ENCODE assay signal across 10 cellular contexts in genomic region chr16:54937673-54938350, GRCh38. TPM values are rescaled to one million over a fixed set of nuclear protein-coding genes. Genes with fewer than 3 reads are reported as not detected.
DNase-seq lines count a peak whose midpoint lies in the region; ATAC-seq, FAIRE-seq and TF ChIP-seq lines count a peak whose summit lies in the region.
"Had no signal": no experiment of that assay in that cellular context is flagged by ENCODE, and none has a peak within 500 bp of the region (broad histone marks: within the 10 kb centered on the region; RNA-seq: fewer than 3 reads in every experiment).

No MANE protein-coding gene starts in this region.

- H3K27ac Mint-ChIP-seq in HFFc6 (no peak overlapping the region; the same call in 1 of the 2 replicates), nephron (no peak overlapping the region)
- no peak overlapping the region for H3K27ac Mint-ChIP-seq in activated CD8-positive, alpha-beta memory T cell treated with anti-CD3 and anti-CD28 coated beads, Interleukin-2, amount 10 ng/mL, durations not matched to agents 7 days and 5 days

- CTCF ChIA-PET in activated CD8-positive, alpha-beta memory T cell treated with anti-CD3 and anti-CD28 coated beads, Interleukin-2, amount 10 ng/mL, durations not matched to agents 7 days and 5 days (lab: Charles Lee): no interaction called here
- CTCF ChIA-PET in RWPE1 (lab: Yijun Ruan, JAX): interaction anchor here (0.7 to 1.4 kb wide), 4 partner anchors 12 to 433 kb away, joined by 3 to 5 read pairs (median 4); no protein-coding TSS in a partner anchor

- H3K27me3 Mint-ChIP-seq in HFFc6 (ENCODE audit: insufficient read depth): peaks cover 2% of the 10 kb centered on the region; the same call in 1 of the 2 replicates
- H3K27me3 Mint-ChIP-seq in nephron (ENCODE audit: low read depth): peaks cover 99% of the 10 kb centered on the region
- peaks cover 77% of the 10 kb centered on the region for H3K27me3 Mint-ChIP-seq in activated CD8-positive, alpha-beta memory T cell treated with anti-CD3 and anti-CD28 coated beads, Interleukin-2, amount 10 ng/mL, durations not matched to agents 7 days and 5 days

- H3K9me3 Mint-ChIP-seq in HFFc6 (no peaks in the 10 kb centered on the region), nephron (no peaks in the 10 kb centered on the region)
- no peaks in the 10 kb centered on the region for H3K9me3 Mint-ChIP-seq in activated CD8-positive, alpha-beta memory T cell treated with anti-CD3 and anti-CD28 coated beads, Interleukin-2, amount 10 ng/mL, durations not matched to agents 7 days and 5 days (ENCODE audit: low read depth)

- no peak for FAIRE-seq in HTR-8/SVneo (lab: Jason Lieb, UNC)

- POLR2A ChIA-PET in RWPE1 (lab: Yijun Ruan, JAX; ENCODE audit: low non-redundant PET): no interaction called here

- H3K36me3 ChIP-seq in ectodermal cell (ENCODE audit: control insufficient read depth, insufficient read depth, low read length): no peaks in the 10 kb centered on the region
- H3K36me3 ChIP-seq: uterus had no signal

- peaks cover 15% of the 10 kb centered on the region for H3K36me3 Mint-ChIP-seq in HFFc6 (ENCODE audit: low read depth)
- peaks cover 14% of the 10 kb centered on the region for H3K36me3 Mint-ChIP-seq in nephron (ENCODE audit: low read depth)
- peaks cover 2% of the 10 kb centered on the region for H3K36me3 Mint-ChIP-seq in activated CD8-positive, alpha-beta memory T cell treated with anti-CD3 and anti-CD28 coated beads, Interleukin-2, amount 10 ng/mL, durations not matched to agents 7 days and 5 days

- peaks cover 98% of the 10 kb centered on the region for H3K27me3 ChIP-seq in ectodermal cell (ENCODE audit: control insufficient read depth, insufficient read depth, low read length, poor library complexity, severe bottlenecking)

- ATAC-seq in activated CD8-positive, alpha-beta memory T cell treated with anti-CD3 and anti-CD28 coated beads, Interleukin-2, amount 10 ng/mL, durations not matched to agents 7 days and 5 days: no peak

- no peak overlapping the region for H3K27ac ChIP-seq in ectodermal cell (ENCODE audit: insufficient read depth, low read depth, low read length, poor library complexity, severe bottlenecking)
- H3K27ac ChIP-seq in RWPE1: no peak overlapping the region
- H3K27ac ChIP-seq: uterus had no signal

- peak overlapping the region; percentile 89; the same call in 1 of the 2 replicates for H3K4me3 Mint-ChIP-seq in HFFc6
- peak overlapping the region; percentile 78 to 86 (median 79) for H3K4me3 Mint-ChIP-seq in nephron
- H3K4me3 Mint-ChIP-seq in activated CD8-positive, alpha-beta memory T cell treated with anti-CD3 and anti-CD28 coated beads, Interleukin-2, amount 10 ng/mL, durations not matched to agents 7 days and 5 days: no peak overlapping the region

- TF ChIP-seq CTCF in AG09309 (IDR thresholded peaks at IDR 0.05; ENCODE audit: control insufficient read depth, insufficient read depth, low read depth, low read length, missing control alignments) (no peak), HFFc6 (IDR thresholded peaks at IDR 0.05) (peak; percentile 26; the same call in 1 of the 2 replicates), nephron (IDR thresholded peaks at IDR 0.05; ENCODE audit: unreplicated experiment in 3 of 3) (peak in 2 of 3 experiments; percentile 17 to 41), RWPE1 (conservative IDR thresholded peaks at IDR 0.05; ENCODE audit: low read depth) (no peak)

- H3K4me3 ChIP-seq in AG09309 (ENCODE audit: control insufficient read depth, low read depth, low read length): peak overlapping the region; percentile 48
- peak overlapping the region; percentile 43 for H3K4me3 ChIP-seq in ectodermal cell (ENCODE audit: insufficient read depth, low read depth, low read length)
- H3K4me3 ChIP-seq: uterus had no signal

- DNase-seq in AG09309 (ENCODE audit: low read depth) (no peak), HFFc6 (no peak), HTR-8/SVneo (ENCODE audit: insufficient read length, low spot score) (no peak), RWPE1 (ENCODE audit: low spot score) (no peak), NCI-H146 treated with DMSO at 0.1 percent for 48 hours (lab: John Stamatoyannopoulos, UW; ENCODE audit: unreplicated experiment) (no peak)
- DNase-seq in activated CD8-positive, alpha-beta memory T cell treated with anti-CD3 and anti-CD28 coated beads, Interleukin-2, amount 10 ng/mL, durations not matched to agents 7 days and 5 days: no peak
- DNase-seq: NCI-H2029 treated with DMSO at 0.1 percent for 48 hours, uterus had no signal

- peaks cover 24% of the 10 kb centered on the region for H3K4me1 ChIP-seq in ectodermal cell (ENCODE audit: control insufficient read depth, insufficient read depth, low read length)
- H3K4me1 ChIP-seq: uterus had no signal

- H3K4me1 Mint-ChIP-seq in HFFc6 (ENCODE audit: low read depth): peaks cover 23% of the 10 kb centered on the region
- H3K4me1 Mint-ChIP-seq in nephron: peaks cover 20% of the 10 kb centered on the region
- peaks cover 7% of the 10 kb centered on the region for H3K4me1 Mint-ChIP-seq in activated CD8-positive, alpha-beta memory T cell treated with anti-CD3 and anti-CD28 coated beads, Interleukin-2, amount 10 ng/mL, durations not matched to agents 7 days and 5 days

- WGBS in ectodermal cell, 2 experiments: 2 to 4% methylated on average over 44 of the region's 44 CpGs

- no peaks in the 10 kb centered on the region for H3K9me3 ChIP-seq in ectodermal cell (ENCODE audit: control insufficient read depth, low read length)
- H3K9me3 ChIP-seq: uterus had no signal

RNA-seq across cellular contexts. Expression of gene IRX5, which starts 7.1 kb away (rescaled TPM):
- 1 to 10 TPM; 4.5 to 5.7 (median 4.7) TPM for total RNA-seq in HFFc6 (2021; fragmentation: NEBNext Ultra II Directional; extraction: Animal tissue kit (Norgen Biotek cat#: 25700))
- 10.4 TPM for polyA plus RNA-seq in ectodermal cell (2013, experiment 1 of 4)
- polyA plus RNA-seq in ectodermal cell (2013, experiment 2 of 4): 8.4 TPM
- 16.8 TPM for polyA plus RNA-seq in ectodermal cell (2013, experiment 3 of 4)
- 16.0 TPM for polyA plus RNA-seq in ectodermal cell (2013, experiment 4 of 4)
- total RNA-seq in activated CD8-positive, alpha-beta memory T cell treated with anti-CD3 and anti-CD28 coated beads, Interleukin-2, amount 10 ng/mL, durations not matched to agents 7 days and 5 days: not detected

Comparison
In these comparisons a context has a peak if more than half of its experiments do, and no peak if none do; other contexts are left out.
1. CTCF ChIP-seq: peak in HFFc6 (single experiment) and nephron (2 of 3); none in AG09309 (single experiment) and RWPE1 (single experiment).
2. RNA of gene IRX5, which starts 7.1 kb away (total RNA-seq): 4.5 to 5.7 TPM in HFFc6; not detected in activated CD8-positive, alpha-beta memory T cell treated with anti-CD3 and anti-CD28 coated beads, Interleukin-2, amount 10 ng/mL, durations not matched to agents 7 days and 5 days; every median in the first group is over 4 times any median in the second.